1 cellular context compared by ENCODE assay signal in the genomic region with DNA sequence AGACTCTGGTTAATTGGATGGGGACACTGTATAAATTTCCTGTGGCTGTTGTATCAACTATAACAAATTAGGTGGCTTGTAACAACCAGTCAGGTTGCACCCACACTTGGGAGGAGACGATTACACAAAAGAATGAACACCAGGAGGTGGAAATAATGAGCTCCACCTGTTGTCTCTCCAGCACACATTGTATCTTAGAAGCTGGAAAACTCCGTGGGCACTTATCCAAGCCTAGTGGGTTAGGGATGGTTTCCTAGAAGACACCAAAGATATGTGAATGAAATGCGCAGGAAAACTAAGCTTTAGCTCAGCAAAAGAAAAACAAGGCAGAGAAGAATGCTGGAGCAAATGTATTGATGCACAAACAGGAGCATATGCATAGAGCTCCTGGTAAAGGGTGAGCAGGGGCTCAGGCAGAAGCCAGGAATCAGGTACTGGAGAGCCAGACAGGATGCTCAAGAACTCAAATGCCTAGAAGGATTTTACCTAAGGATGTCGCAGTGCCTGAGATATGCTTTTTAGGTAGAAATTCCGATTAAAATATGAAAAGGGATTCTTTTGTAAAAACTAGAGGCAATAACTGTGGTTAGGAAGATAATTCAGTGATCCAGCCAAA.
TF ChIP-seq lines count a peak whose summit lies in the region.

No MANE protein-coding gene starts in this region.

TF ChIP-seq in WTC11, 78 proteins besides CTCF, POLR2A, EP300 and RAD21 (continued from another document):
- no peak for TF ChIP-seq TEAD4 (CRISPR knock-in tag; IDR thresholded peaks at IDR 0.05)
- TF ChIP-seq GRHL2 (CRISPR knock-in tag; IDR thresholded peaks at IDR 0.05; ENCODE audit: insufficient replicate concordance, severe bottlenecking), result no peak
- TF ChIP-seq, protein P1, sequence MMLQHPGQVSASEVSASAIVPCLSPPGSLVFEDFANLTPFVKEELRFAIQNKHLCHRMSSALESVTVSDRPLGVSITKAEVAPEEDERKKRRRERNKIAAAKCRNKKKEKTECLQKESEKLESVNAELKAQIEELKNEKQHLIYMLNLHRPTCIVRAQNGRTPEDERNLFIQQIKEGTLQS (CRISPR knock-in tag; conservative IDR thresholded peaks at IDR 0.05), result no peak
